ENCODE assay signal across 8 cellular contexts in the genomic region with DNA sequence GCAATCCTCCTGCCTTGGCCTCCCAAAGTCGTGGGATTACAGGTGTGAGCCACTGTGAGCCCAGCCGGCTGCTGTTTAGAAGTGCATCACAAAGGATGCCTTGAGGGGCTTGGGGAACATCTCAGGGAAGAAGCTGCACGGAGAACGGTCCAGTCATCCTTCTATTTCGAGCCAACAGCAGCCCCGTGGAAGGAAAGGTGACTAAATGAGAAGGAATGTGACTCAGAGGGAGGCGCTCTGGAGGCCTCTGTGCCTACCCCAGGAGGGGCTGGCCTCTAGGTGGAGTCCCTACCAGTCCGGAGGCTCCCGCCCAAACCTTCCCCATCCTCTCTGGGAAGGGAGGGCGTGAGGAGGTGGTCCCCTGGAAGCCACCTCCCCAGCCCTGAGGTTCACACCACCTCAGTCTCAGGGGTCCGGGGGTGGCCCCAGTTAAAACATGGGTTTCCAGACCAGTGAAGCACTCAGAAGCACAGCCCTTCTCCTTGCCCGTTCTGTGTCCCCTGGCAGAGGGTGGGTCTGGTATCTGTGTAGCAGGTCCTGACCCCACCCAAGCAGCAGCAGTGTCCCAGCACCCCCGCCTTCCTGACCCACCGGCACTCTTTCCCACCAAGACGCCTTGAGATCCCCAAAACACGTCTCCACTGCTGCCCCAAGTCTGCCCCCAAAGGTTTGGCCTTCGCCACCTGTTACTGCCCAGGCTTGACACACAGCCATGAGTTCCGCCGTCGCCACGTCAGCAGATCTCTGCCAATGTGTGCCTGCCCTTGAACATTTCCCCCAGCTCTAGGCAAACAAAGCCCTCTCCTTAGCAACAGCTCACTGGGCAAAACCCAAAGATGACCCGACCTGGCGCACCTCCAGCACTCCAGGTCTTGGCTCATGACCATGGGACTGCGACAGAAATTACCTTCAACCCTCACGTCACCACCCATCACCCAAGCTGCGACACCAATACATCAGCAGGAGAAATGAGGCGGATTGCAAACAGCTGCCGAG.
DNase-seq lines count a peak whose midpoint lies in the region; ATAC-seq lines count a peak whose summit lies in the region.

No MANE protein-coding gene starts in this region.

- peak; percentile 51 for DNase-seq in HS-27A (ENCODE audit: low read depth)
- peak; percentile 86 for DNase-seq in amniotic stem cell (lab: John Stamatoyannopoulos, UW)
- DNase-seq in iPS DF 4.7 (ENCODE audit: extremely low read depth, low spot score) = peak; percentile 22
- peak; percentile 79 for DNase-seq in stromal cell of bone marrow (ENCODE audit: low read depth)
- DNase-seq in NCI-H524 treated with DMSO at 0.1 percent for 48 hours (lab: John Stamatoyannopoulos, UW) = no peak

- no peak for ATAC-seq in GM18907 (IDR thresholded peaks at IDR 0.05; ENCODE audit: unreplicated experiment)
- ATAC-seq in GM18858 (IDR thresholded peaks at IDR 0.05; ENCODE audit: unreplicated experiment) = no peak
- ATAC-seq in HG02981 (IDR thresholded peaks at IDR 0.05; ENCODE audit: unreplicated experiment) = no peak
